Comparison of ENCODE assay signal across 23 cellular contexts in genomic region chr4:176205299-176205698, GRCh38. TPM values are rescaled to one million over a fixed set of nuclear protein-coding genes. Genes with fewer than 3 reads are reported as not detected.
"Had no signal": no experiment of that assay in that cellular context is flagged by ENCODE, and none has a peak within 500 bp of the region (broad histone marks: within the 10 kb centered on the region; RNA-seq: fewer than 3 reads in every experiment).

No MANE protein-coding gene starts in this region.

- ATAC-seq: effector memory CD8-positive, alpha-beta T cell; foreskin keratinocyte; mucosa of descending colon; naive thymus-derived CD8-positive, alpha-beta T cell; pancreas; right cardiac atrium had no signal

- H3K9me3 Mint-ChIP-seq: effector memory CD8-positive, alpha-beta T cell; naive thymus-derived CD8-positive, alpha-beta T cell had no signal

- H3K4me3 Mint-ChIP-seq: effector memory CD8-positive, alpha-beta T cell; naive thymus-derived CD8-positive, alpha-beta T cell had no signal

- H3K27me3 Mint-ChIP-seq: progenitor cell of endocrine pancreas had no signal

- DNase-seq: effector memory CD8-positive, alpha-beta T cell; erythroblast; foreskin keratinocyte; kidney glomerular epithelial cell; mucosa of descending colon; naive thymus-derived CD8-positive, alpha-beta T cell; nucleus accumbens; pancreas; right cardiac atrium; small intestine; stimulated activated CD4-positive, alpha-beta T cell treated with anti-CD3 and anti-CD28 coated beads, Interleukin-12 subunit alpha, Interleukin-12 subunit beta, amount 100 ng/mL, for 4 hours; stimulated activated naive CD4-positive, alpha-beta T cell; stomach; substantia nigra; transverse colon had no signal

- H3K36me3 Mint-ChIP-seq: naive thymus-derived CD8-positive, alpha-beta T cell had no signal

- H3K27ac Mint-ChIP-seq: effector memory CD8-positive, alpha-beta T cell; progenitor cell of endocrine pancreas had no signal

RNA-seq across cellular contexts. Expression of gene SPATA4, which starts 9.9 kb away (rescaled TPM):
- total RNA-seq: endothelial cell of umbilical vein; lung microvascular endothelial cell; mesenteric fat pad; naive thymus-derived CD8-positive, alpha-beta T cell; stomach; thoracic aorta; transverse colon; ureter had no signal
- polyA plus RNA-seq: endothelial cell of umbilical vein; liver; naive thymus-derived CD8-positive, alpha-beta T cell; neural cell; small intestine had no signal
